19 cellular contexts compared by ENCODE assay signal in the genomic region with DNA sequence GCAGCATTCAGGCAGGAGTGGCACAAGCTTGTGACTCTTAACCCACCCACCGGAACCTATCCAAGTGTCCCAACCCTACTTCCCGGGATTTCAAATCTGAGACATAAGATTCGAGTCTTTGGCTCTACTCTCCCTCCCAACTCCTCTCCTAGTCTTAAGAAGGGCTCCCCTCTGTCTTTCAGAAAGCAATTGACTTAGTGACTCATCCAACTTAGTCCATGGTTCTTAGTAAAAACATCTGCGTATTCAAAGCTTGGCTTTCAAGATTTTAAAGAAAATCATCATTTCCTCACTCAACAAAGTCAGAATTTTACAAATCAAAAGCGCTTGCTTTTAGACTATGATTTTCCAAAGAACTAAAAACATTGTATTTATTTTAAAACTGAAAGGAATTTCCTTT.
A peak's percentile ranks its signal among the peaks of the same experiment; 100 is the strongest.
DNase-seq lines count a peak whose midpoint lies in the region; ATAC-seq and TF ChIP-seq lines count a peak whose summit lies in the region.
"Had no signal": no experiment of that assay in that cellular context is flagged by ENCODE, and none has a peak within 500 bp of the region (broad histone marks: within the 10 kb centered on the region; RNA-seq: fewer than 3 reads in every experiment).

No MANE protein-coding gene starts in this region.

- no peaks in the 10 kb centered on the region for H3K27me3 Mint-ChIP-seq in neural crest cell (ENCODE audit: low read depth)
- no peaks in the 10 kb centered on the region for H3K27me3 Mint-ChIP-seq in T-helper 17 cell

- no peaks in the 10 kb centered on the region for H3K36me3 Mint-ChIP-seq in neural crest cell (ENCODE audit: low read depth)
- no peaks in the 10 kb centered on the region for H3K36me3 Mint-ChIP-seq in T-helper 17 cell (ENCODE audit: low read depth)
- H3K36me3 Mint-ChIP-seq: CD4-positive, alpha-beta memory T cell had no signal

- no peaks in the 10 kb centered on the region for H3K36me3 ChIP-seq in ES-I3 (ENCODE audit: insufficient read depth, low read length)
- H3K36me3 ChIP-seq in HUES64 (ENCODE audit: insufficient read depth, low read length), result no peaks in the 10 kb centered on the region
- H3K36me3 ChIP-seq in tibial artery, result no peaks in the 10 kb centered on the region

- H3K27ac Mint-ChIP-seq in neural crest cell (ENCODE audit: unreplicated experiment) (peak overlapping the region; percentile 83), T-helper 17 cell (no peak overlapping the region)
- H3K27ac Mint-ChIP-seq: CD4-positive, alpha-beta memory T cell had no signal

- intact Hi-C loops in tibial artery (cut with DNase I; ENCODE audit: low total_unique reads), result no loop called here

- H3K4me3 Mint-ChIP-seq in neural crest cell (no peak overlapping the region), T-helper 17 cell (no peak overlapping the region)
- H3K4me3 Mint-ChIP-seq: CD4-positive, alpha-beta memory T cell had no signal

- H3K4me1 ChIP-seq in ES-I3 (ENCODE audit: insufficient read depth, low read length) (peaks cover 25% of the 10 kb centered on the region), HUES64 (ENCODE audit: insufficient read depth, low read length) (peaks cover 20% of the 10 kb centered on the region), tibial artery (no peaks in the 10 kb centered on the region)

- H3K27ac ChIP-seq in HUES64 (ENCODE audit: low read depth, low read length), result peak overlapping the region; percentile 53; the same call in 1 of the 2 replicates
- no peak overlapping the region for H3K27ac ChIP-seq in tibial artery
- H3K27ac ChIP-seq: SK-N-MC had no signal

- H3K4me3 ChIP-seq in HUES64 (ENCODE audit: low read length) (no peak overlapping the region), tibial artery (no peak overlapping the region)
- H3K4me3 ChIP-seq: SK-N-MC had no signal

- DNase-seq in fibroblast of peridontal ligament (ENCODE audit: extremely low read depth) (peak; percentile 49), neural crest cell (ENCODE audit: low read depth, low spot score) (no peak), T-helper 17 cell (no peak), T-helper 2 cell (no peak), tibial artery (no peak)
- DNase-seq: 8988T; Calu3; CD4-positive, alpha-beta memory T cell; DMS53; IMR-90; Karpas-422; MM.1S; NCI-H1092 treated with DMSO at 0.1 percent for 48 hours; NCI-H524 had no signal

- no peak for ATAC-seq in T-helper 17 cell
- no peak for ATAC-seq in HG02970 (IDR thresholded peaks at IDR 0.05; ENCODE audit: low FRiP score, unreplicated experiment)
- ATAC-seq: Right ventricle myocardium inferior had no signal

- 58% methylated on average over 4 of the region's 5 CpGs for WGBS in HUES64

- no peaks in the 10 kb centered on the region for H3K9me3 Mint-ChIP-seq in neural crest cell
- H3K9me3 Mint-ChIP-seq: CD4-positive, alpha-beta memory T cell had no signal

- H3K27me3 ChIP-seq in HUES64 (ENCODE audit: insufficient read depth, low read length), result no peaks in the 10 kb centered on the region
- H3K27me3 ChIP-seq in tibial artery, result no peaks in the 10 kb centered on the region

- H3K4me1 Mint-ChIP-seq in neural crest cell (peaks cover 15% of the 10 kb centered on the region), T-helper 17 cell (peaks cover 2% of the 10 kb centered on the region)
- H3K4me1 Mint-ChIP-seq: CD4-positive, alpha-beta memory T cell had no signal

- H3K9ac ChIP-seq in ES-I3 (ENCODE audit: low read depth, low read length) (peak overlapping the region; percentile 3; the same call in 1 of the 2 replicates), HUES64 (ENCODE audit: low read depth, low read length) (no peak overlapping the region)

- no peak for TF ChIP-seq CTCF in neural crest cell (conservative IDR thresholded peaks at IDR 0.05)
- no peak for TF ChIP-seq CTCF in tibial artery (IDR thresholded peaks at IDR 0.05)

- H3K9me3 ChIP-seq in ES-I3 (ENCODE audit: control insufficient read depth, insufficient read depth, low read length), result no peaks in the 10 kb centered on the region
- H3K9me3 ChIP-seq in HUES64 (ENCODE audit: insufficient read depth, low read depth, low read length), result no peaks in the 10 kb centered on the region
- H3K9me3 ChIP-seq in T-helper 17 cell (ENCODE audit: control insufficient read depth, low read length, poor library complexity, severe bottlenecking), result no peaks in the 10 kb centered on the region
- H3K9me3 ChIP-seq in tibial artery, result no peaks in the 10 kb centered on the region
